24 cellular contexts compared by ENCODE assay signal in the genomic region with DNA sequence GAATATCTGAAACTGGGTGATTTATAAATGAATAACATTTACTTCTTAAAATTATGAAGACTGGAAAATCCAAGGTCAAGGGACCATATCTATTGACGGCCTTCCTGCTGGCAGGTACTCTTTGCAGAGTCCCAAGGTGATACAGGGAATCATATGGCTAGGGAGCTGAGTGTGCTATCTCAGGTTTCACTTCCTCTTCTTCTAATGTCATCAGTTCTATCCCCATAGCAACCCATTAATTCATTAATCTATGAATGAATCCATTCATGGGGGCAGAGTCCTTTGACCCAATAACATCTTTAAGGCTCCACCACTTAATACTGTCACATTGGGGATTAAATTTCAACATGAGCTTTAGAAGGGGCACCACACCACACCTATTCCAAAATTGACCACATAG.
DNase-seq lines count a peak whose midpoint lies in the region; ATAC-seq and TF ChIP-seq lines count a peak whose summit lies in the region.
"Had no signal": no experiment of that assay in that cellular context is flagged by ENCODE, and none has a peak within 500 bp of the region (broad histone marks: within the 10 kb centered on the region; RNA-seq: fewer than 3 reads in every experiment).

No MANE protein-coding gene starts in this region.

- no peaks in the 10 kb centered on the region for H3K27me3 ChIP-seq in Karpas-422 (ENCODE audit: low read length)
- H3K27me3 ChIP-seq: BE2C, Peyer's patch had no signal

- peak; percentile 58 for ATAC-seq in GM18505 (IDR thresholded peaks at IDR 0.05; ENCODE audit: unreplicated experiment)
- ATAC-seq in GM19025 (IDR thresholded peaks at IDR 0.05; ENCODE audit: low read depth, unreplicated experiment), result peak; percentile 53
- ATAC-seq in HG02981 (IDR thresholded peaks at IDR 0.05; ENCODE audit: unreplicated experiment), result peak; percentile 80
- ATAC-seq in HG03108 (IDR thresholded peaks at IDR 0.05; ENCODE audit: unreplicated experiment), result no peak
- no peak for ATAC-seq in activated CD8-positive, alpha-beta T cell treated with anti-CD3 and anti-CD28 coated beads for 36 hours
- ATAC-seq: HCT116, HepG2, Right ventricle myocardium inferior, T-helper 17 cell had no signal

- 0 out of 2 replicates have a peak, but pooled peaks cover 4% of the 10 kb centered on the region for H3K9me2 ChIP-seq in Karpas-422 (replicated peaks; ENCODE audit: insufficient read depth, low read length)

- TF ChIP-seq POLR2A in GM18505 (IDR thresholded peaks at IDR 0.05; ENCODE audit: borderline replicate concordance, extremely low read depth, insufficient read depth, insufficient read length), result no peak

- H3K27ac ChIP-seq in Karpas-422 (ENCODE audit: low read length), result no peak overlapping the region
- H3K27ac ChIP-seq: Peyer's patch had no signal

- H3K9me3 Mint-ChIP-seq in activated CD8-positive, alpha-beta T cell treated with anti-CD3 and anti-CD28 coated beads for 36 hours, result peaks cover 1% of the 10 kb centered on the region

- H3K36me3 Mint-ChIP-seq in activated CD8-positive, alpha-beta T cell treated with anti-CD3 and anti-CD28 coated beads for 36 hours (ENCODE audit: low read depth), result no peaks in the 10 kb centered on the region
- H3K36me3 Mint-ChIP-seq: CD4-positive, CD25-positive, alpha-beta regulatory T cell had no signal

- H3K36me3 ChIP-seq in Karpas-422 (ENCODE audit: insufficient read depth, low read length), result no peaks in the 10 kb centered on the region
- H3K36me3 ChIP-seq: BE2C, Peyer's patch had no signal

- no peak overlapping the region for H3K9ac ChIP-seq in Karpas-422 (ENCODE audit: low read length)

- no peaks in the 10 kb centered on the region for H3K27me3 Mint-ChIP-seq in activated CD8-positive, alpha-beta T cell treated with anti-CD3 and anti-CD28 coated beads for 36 hours
- H3K27me3 Mint-ChIP-seq: CD4-positive, CD25-positive, alpha-beta regulatory T cell; T-helper 17 cell had no signal

- peaks cover 7% of the 10 kb centered on the region; the same call in 1 of the 2 replicates for H3K4me1 ChIP-seq in Karpas-422 (ENCODE audit: low read length)
- H3K4me1 ChIP-seq: BE2C, Peyer's patch had no signal

- no peak overlapping the region for H3K27ac Mint-ChIP-seq in activated CD8-positive, alpha-beta T cell treated with anti-CD3 and anti-CD28 coated beads for 36 hours
- H3K27ac Mint-ChIP-seq: CD4-positive, CD25-positive, alpha-beta regulatory T cell; T-helper 17 cell had no signal

- DNase-seq in Karpas-422, result peak; percentile 66
- DNase-seq in NCI-H2227 treated with DMSO at 0.1 percent for 48 hours (lab: John Stamatoyannopoulos, UW), result no peak
- DNase-seq in activated CD8-positive, alpha-beta T cell treated with anti-CD3 and anti-CD28 coated beads for 36 hours, result no peak
- DNase-seq: CD4-positive, CD25-positive, alpha-beta regulatory T cell; COR-L47; DMS 273 treated with DMSO at 0.1 percent for 48 hours; GOT3; KBM-7; NCI-H1048; NCI-H1436 treated with DMSO at 0.1 percent for 48 hours; NCI-H2029; NCI-H2171 treated with DMSO at 0.1 percent for 48 hours; NCI-H446 treated with DMSO at 0.1 percent for 48 hours; NCI-H69; Peyer's patch; T-helper 17 cell had no signal

- H3K4me2 ChIP-seq in Karpas-422 (ENCODE audit: low read depth, low read length, poor library complexity, severe bottlenecking), result no peak overlapping the region

- CTCF ChIA-PET in activated CD8-positive, alpha-beta T cell treated with anti-CD3 and anti-CD28 coated beads for 36 hours (lab: Charles Lee), result no interaction called here

- H3K4me3 ChIP-seq in Karpas-422 (ENCODE audit: low read length), result no peak overlapping the region
- H3K4me3 ChIP-seq: Peyer's patch had no signal

- no peak for TF ChIP-seq CTCF in activated CD8-positive, alpha-beta T cell treated with anti-CD3 and anti-CD28 coated beads for 36 hours (IDR thresholded peaks at IDR 0.05)

- no peaks in the 10 kb centered on the region for H3K4me1 Mint-ChIP-seq in activated CD8-positive, alpha-beta T cell treated with anti-CD3 and anti-CD28 coated beads for 36 hours (ENCODE audit: low read depth)
- H3K4me1 Mint-ChIP-seq: CD4-positive, CD25-positive, alpha-beta regulatory T cell; T-helper 17 cell had no signal

- H3K79me2 ChIP-seq in Karpas-422 (ENCODE audit: low read length), result no peaks in the 10 kb centered on the region

- POLR2A ChIA-PET in activated CD8-positive, alpha-beta T cell treated with anti-CD3 and anti-CD28 coated beads for 36 hours (lab: Charles Lee), result no interaction called here

- no peak overlapping the region for H2AFZ ChIP-seq in Karpas-422 (ENCODE audit: low read length)

- intact Hi-C loops in activated CD8-positive, alpha-beta T cell treated with anti-CD3 and anti-CD28 coated beads for 36 hours (cut with micrococcal nuclease), result no loop called here

- no peaks in the 10 kb centered on the region for H3K9me3 ChIP-seq in Karpas-422 (ENCODE audit: low read length)
- H3K9me3 ChIP-seq: BE2C, Peyer's patch had no signal

- no peaks in the 10 kb centered on the region for H4K20me1 ChIP-seq in Karpas-422 (ENCODE audit: insufficient read depth, low read depth, low read length)

- H3K4me3 Mint-ChIP-seq in activated CD8-positive, alpha-beta T cell treated with anti-CD3 and anti-CD28 coated beads for 36 hours, result no peak overlapping the region
- H3K4me3 Mint-ChIP-seq: CD4-positive, CD25-positive, alpha-beta regulatory T cell; T-helper 17 cell had no signal

Comparison
In these comparisons a context has a peak if more than half of its experiments do, and no peak if none do; other contexts are left out.
1. ATAC-seq: peak in GM18505 (single experiment), GM19025 (single experiment) and HG02981 (single experiment); none in HG03108 (single experiment) and activated CD8-positive, alpha-beta T cell treated with anti-CD3 and anti-CD28 coated beads for 36 hours (single experiment).